Comparison of ENCODE assay signal across 8 cellular contexts in the genomic region with DNA sequence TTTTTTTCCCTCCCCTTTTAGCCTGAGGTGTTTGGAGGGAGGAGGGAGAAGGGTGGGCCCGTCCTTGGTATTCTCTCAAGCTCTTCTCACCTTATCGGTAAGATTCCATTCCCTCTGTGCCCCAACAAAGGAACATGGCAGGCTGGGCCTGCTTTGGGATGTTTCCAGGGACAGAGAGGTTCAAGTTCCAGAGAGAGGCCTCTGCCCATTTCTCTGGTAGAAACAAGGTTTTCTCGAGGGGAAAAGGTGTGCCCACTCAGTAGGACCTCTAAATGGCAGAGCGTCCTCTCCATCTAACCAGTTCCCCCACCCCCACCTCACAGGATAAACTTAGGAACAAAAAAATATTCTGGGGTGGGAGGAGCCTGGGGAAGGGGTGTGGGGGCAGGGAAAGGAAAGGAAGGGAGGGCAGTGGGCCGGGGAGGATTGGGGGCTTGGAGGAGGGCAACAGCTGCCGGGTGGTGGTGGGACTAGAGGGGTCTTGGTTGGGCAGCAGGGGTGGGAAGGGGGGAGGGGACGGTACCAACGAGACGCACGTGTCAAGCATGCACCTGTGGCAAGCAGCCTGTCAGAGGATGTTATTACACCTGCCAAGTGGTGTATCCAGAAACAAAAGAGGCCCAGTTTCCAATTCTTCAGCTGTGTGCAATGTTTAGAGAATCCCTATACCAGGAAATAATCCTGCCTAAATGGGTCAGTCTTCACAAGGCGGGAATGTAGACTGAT. TPM values are rescaled to one million over a fixed set of nuclear protein-coding genes. Genes with fewer than 3 reads are reported as not detected.
DNase-seq lines count a peak whose midpoint lies in the region; ATAC-seq and TF ChIP-seq lines count a peak whose summit lies in the region.

No MANE protein-coding gene starts in this region.

- H3K79me2 ChIP-seq in DND-41 (ENCODE audit: insufficient read depth, low read length): peaks cover 59% of the 10 kb centered on the region

- DNase-seq in DND-41 (peak; percentile 58), NCI-H128 (lab: John Stamatoyannopoulos, UW; ENCODE audit: unreplicated experiment) (peak; percentile 40), fibroblast of villous mesenchyme (ENCODE audit: low read depth) (peak; percentile 27), renal cortical epithelial cell (ENCODE audit: low read depth) (peak; percentile 9), LoVo (ENCODE audit: low spot score) (no peak)
- peak; percentile 78 for DNase-seq in activated CD8-positive, alpha-beta memory T cell treated with anti-CD3 and anti-CD28 coated beads for 24 hours

- H3K36me3 ChIP-seq in DND-41 (ENCODE audit: insufficient read depth, low read length): peaks cover 29% of the 10 kb centered on the region

- peak overlapping the region; percentile 69 to 83; a peak in 3 of 4 replicates for H3K4me3 ChIP-seq in DND-41 (ENCODE audit: low read depth in 1 of 2, low read length in 2 of 2)
- peak overlapping the region; percentile 89 for H3K4me3 ChIP-seq in fibroblast of villous mesenchyme (ENCODE audit: low read depth, low read length)

- peak overlapping the region; percentile 95 for H3K9ac ChIP-seq in DND-41 (ENCODE audit: low read depth, low read length)

- peaks cover 49% of the 10 kb centered on the region for H3K4me1 ChIP-seq in DND-41 (ENCODE audit: insufficient read depth, low read length)

- no peaks in the 10 kb centered on the region for H3K9me3 ChIP-seq in DND-41 (ENCODE audit: insufficient read depth, low read length, severe bottlenecking)

- peaks cover 13% of the 10 kb centered on the region for H4K20me1 ChIP-seq in DND-41 (ENCODE audit: insufficient read depth, low read length)

- ATAC-seq in DND-41 (ENCODE audit: insufficient read depth, low read depth): peak; percentile 16
- no peak for ATAC-seq in GM19452 (IDR thresholded peaks at IDR 0.05; ENCODE audit: unreplicated experiment)
- ATAC-seq in HG03025 (IDR thresholded peaks at IDR 0.05; ENCODE audit: low FRiP score, unreplicated experiment): no peak

- no peaks in the 10 kb centered on the region for H3K27me3 ChIP-seq in DND-41 (ENCODE audit: insufficient read depth, low read length, poor library complexity)

- peak overlapping the region; percentile 75 for H3K4me2 ChIP-seq in DND-41 (ENCODE audit: insufficient read depth, low read length)

- peak overlapping the region; percentile 97 for H3K27ac ChIP-seq in DND-41 (ENCODE audit: low read length)

- H2AFZ ChIP-seq in DND-41 (ENCODE audit: low read depth, low read length): no peak overlapping the region

- TF ChIP-seq CTCF in DND-41 (IDR thresholded peaks at IDR 0.05; ENCODE audit: borderline replicate concordance, extremely low read depth, low read length, poor library complexity, severe bottlenecking) (no peak), fibroblast of villous mesenchyme (IDR thresholded peaks at IDR 0.05; ENCODE audit: insufficient read depth, low read depth, low read length) (no peak)

RNA-seq across cellular contexts. Expression of a gene that starts 2.1 kb away (rescaled TPM):
- total RNA-seq in fibroblast of villous mesenchyme: 32.9 and 45.3 TPM in 2 replicates
- total RNA-seq in renal cortical epithelial cell: 24.7 and 103 TPM in 2 replicates
